Comparison of ENCODE assay signal across 22 cellular contexts in the genomic region with DNA sequence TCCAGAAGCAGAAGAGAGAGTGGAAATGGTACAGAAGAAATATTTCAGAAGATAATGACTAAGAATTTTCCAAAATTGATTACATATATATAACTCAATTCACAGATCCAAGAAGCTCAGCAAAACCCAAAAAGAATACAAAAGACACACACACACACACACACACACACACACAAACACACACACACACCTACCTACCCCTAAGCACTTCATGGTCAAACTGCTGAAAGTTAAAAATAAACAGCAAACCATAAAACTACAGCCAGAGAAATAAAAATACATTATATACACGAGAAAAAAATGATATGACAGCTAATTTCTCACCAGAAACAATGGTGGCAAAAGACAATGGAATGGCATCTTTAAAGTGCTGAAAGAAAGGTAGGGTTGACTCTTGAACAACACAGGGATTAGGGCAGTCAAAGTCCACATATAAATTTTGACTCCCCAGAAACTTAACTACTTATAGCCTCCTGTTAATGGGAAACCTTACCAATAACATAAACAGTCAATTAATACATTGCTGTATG. TPM values are rescaled to one million over a fixed set of nuclear protein-coding genes. Genes with fewer than 3 reads are reported as not detected.
"Had no signal": no experiment of that assay in that cellular context is flagged by ENCODE, and none has a peak within 500 bp of the region (broad histone marks: within the 10 kb centered on the region; RNA-seq: fewer than 3 reads in every experiment).

No MANE protein-coding gene starts in this region.

- H3K4me1 ChIP-seq: gastrocnemius medialis, lower lobe of right lung, prostate gland, right atrium auricular region, sigmoid colon, tibial nerve, upper lobe of left lung had no signal

- H3K4me3 ChIP-seq: gastrocnemius medialis, lower lobe of right lung, prostate gland, right atrium auricular region, sigmoid colon, thoracic aorta, tibial nerve, upper lobe of left lung had no signal

- H3K36me3 Mint-ChIP-seq: stimulated activated effector memory CD8-positive, alpha-beta T cell treated with anti-CD3 and anti-CD28 coated beads, Interleukin-12 subunit alpha, Interleukin-12 subunit beta, amount 100 ng/mL, for 72 hours had no signal

- H3K27ac ChIP-seq: gastrocnemius medialis, lower lobe of right lung, prostate gland, right atrium auricular region, sigmoid colon, thoracic aorta, tibial nerve, upper lobe of left lung had no signal

- H3K9me3 ChIP-seq: gastrocnemius medialis, prostate gland, upper lobe of left lung had no signal

- H3K27me3 ChIP-seq: gastrocnemius medialis, right atrium auricular region, sigmoid colon, tibial nerve, upper lobe of left lung had no signal

- FAIRE-seq: urothelium cell line had no signal

- DNase-seq: cortex of kidney; foreskin fibroblast; gastrocnemius medialis; head of caudate nucleus; left ventricle myocardium superior; lower lobe of right lung; naive thymus-derived CD8-positive, alpha-beta T cell; nephron progenitor cell; nucleus accumbens; sigmoid colon; stimulated activated CD4-positive, alpha-beta T cell treated with anti-CD3 and anti-CD28 coated beads, Interleukin-2, amount 100 ng/mL, for 24 hours; stimulated activated CD4-positive, alpha-beta T cell treated with anti-CD3 and anti-CD28 coated beads, Interleukin-4, amount 100 ng/mL, for 24 hours; stimulated activated naive CD8-positive, alpha-beta T cell treated with anti-CD3 and anti-CD28 coated beads, Interleukin-15, Interleukin-2, amounts not matched to agents 100 U/mL and 50 U/mL, for 24 hours; substantia nigra; upper lobe of left lung had no signal

- H3K4me1 Mint-ChIP-seq: naive thymus-derived CD8-positive, alpha-beta T cell; nephron progenitor cell; stimulated activated effector memory CD8-positive, alpha-beta T cell treated with anti-CD3 and anti-CD28 coated beads, Interleukin-12 subunit alpha, Interleukin-12 subunit beta, amount 100 ng/mL, for 72 hours had no signal

- H3K27ac Mint-ChIP-seq: naive thymus-derived CD8-positive, alpha-beta T cell; nephron progenitor cell; stimulated activated effector memory CD8-positive, alpha-beta T cell treated with anti-CD3 and anti-CD28 coated beads, Interleukin-12 subunit alpha, Interleukin-12 subunit beta, amount 100 ng/mL, for 72 hours had no signal

- H3K36me3 ChIP-seq: gastrocnemius medialis, lower lobe of right lung, prostate gland, right atrium auricular region, sigmoid colon, thoracic aorta, tibial nerve, upper lobe of left lung had no signal

- H3K4me3 Mint-ChIP-seq: naive thymus-derived CD8-positive, alpha-beta T cell; nephron progenitor cell; stimulated activated effector memory CD8-positive, alpha-beta T cell treated with anti-CD3 and anti-CD28 coated beads, Interleukin-12 subunit alpha, Interleukin-12 subunit beta, amount 100 ng/mL, for 72 hours had no signal

- ATAC-seq: esophagus mucosa; gastrocnemius medialis; left ventricle myocardium superior; lower lobe of right lung; naive thymus-derived CD8-positive, alpha-beta T cell; stimulated activated effector memory CD8-positive, alpha-beta T cell treated with anti-CD3 and anti-CD28 coated beads, Interleukin-12 subunit alpha, Interleukin-12 subunit beta, amount 100 ng/mL, for 72 hours; stimulated activated naive CD8-positive, alpha-beta T cell treated with anti-CD3 and anti-CD28 coated beads, Interleukin-15, Interleukin-2, amounts not matched to agents 100 U/mL and 50 U/mL, for 24 hours had no signal

RNA-seq across cellular contexts. Expression of a gene that starts 49.2 kb away (rescaled TPM):
- total RNA-seq: naive thymus-derived CD8-positive, alpha-beta T cell had no signal
